Comparison of ENCODE assay signal across 20 cellular contexts in the genomic region with DNA sequence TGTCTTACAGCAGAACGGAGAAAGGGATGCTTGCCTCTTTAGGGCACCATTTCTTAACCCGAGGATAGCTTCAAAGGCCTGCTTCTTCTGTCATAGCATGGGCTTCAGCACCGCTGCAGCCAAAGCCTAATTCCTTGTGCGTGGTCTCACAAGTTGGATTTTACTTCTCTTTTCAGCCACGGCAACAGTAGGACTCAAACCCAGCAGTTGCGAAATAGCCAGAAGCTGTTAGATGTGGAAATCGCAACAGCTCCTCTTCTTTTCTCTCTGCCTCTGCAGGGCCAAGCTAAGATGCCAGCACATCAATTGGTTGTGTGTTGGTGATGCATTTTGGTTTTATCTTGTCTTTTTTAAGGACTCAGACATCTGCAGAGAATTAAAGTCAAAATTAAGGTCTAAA. TPM values are rescaled to one million over a fixed set of nuclear protein-coding genes. Genes with fewer than 3 reads are reported as not detected.
DNase-seq lines count a peak whose midpoint lies in the region; ATAC-seq, FAIRE-seq and TF ChIP-seq lines count a peak whose summit lies in the region.
"Had no signal": no experiment of that assay in that cellular context is flagged by ENCODE, and none has a peak within 500 bp of the region (broad histone marks: within the 10 kb centered on the region; RNA-seq: fewer than 3 reads in every experiment).

No MANE protein-coding gene starts in this region.

- H3K4me1 ChIP-seq in A549: no peaks in the 10 kb centered on the region
- peaks cover 3% of the 10 kb centered on the region; the same call in 1 of the 2 replicates for H3K4me1 ChIP-seq in H9 (ENCODE audit: insufficient read depth, low read length)

- no peak overlapping the region for H3T11ph ChIP-seq in H9 (ENCODE audit: low read length)

- H3K14ac ChIP-seq in H9 (ENCODE audit: insufficient read depth, low read length): no peak overlapping the region

- no peak overlapping the region for H2BK120ac ChIP-seq in H9 (ENCODE audit: low read depth, low read length, poor library complexity, severe bottlenecking)

- no peak overlapping the region for H3K23ac ChIP-seq in H9 (ENCODE audit: insufficient read length, low read depth, low read length)

- CTCF ChIA-PET in A549 (lab: Yijun Ruan, JAX): no interaction called here
- CTCF ChIA-PET in activated CD4-positive, alpha-beta memory T cell treated with anti-CD3 and anti-CD28 coated beads for 36 hours (lab: Charles Lee): no interaction called here

- H2BK20ac ChIP-seq in H9 (ENCODE audit: low read depth, low read length, poor library complexity, severe bottlenecking): no peak overlapping the region

- H3K4me2 ChIP-seq in A549: no peak overlapping the region
- peak overlapping the region; percentile 11 for H3K4me2 ChIP-seq in H9 (ENCODE audit: insufficient read depth, insufficient read length, low read length)

- WGBS in A549 (ENCODE audit: missing lambda C conversion rate): 14% methylated on average over 7 of the region's 7 CpGs
- WGBS in H9 (ENCODE audit: extremely low coverage, insufficient read length, low lambda C conversion rate): no CpG with 5 or more reads among the region's 7 CpGs

- no peak overlapping the region for H2BK5ac ChIP-seq in H9 (ENCODE audit: insufficient read length, low read length)

- no peak overlapping the region for H3K4me3 ChIP-seq in A549
- H3K4me3 ChIP-seq in epithelial cell of esophagus (ENCODE audit: low read length): no peak overlapping the region

- no peak for DNase-seq in A549 (ENCODE audit: low read depth in 1 of 2, low spot score in 1 of 2)
- no peak for DNase-seq in H9
- DNase-seq in OCI-M1 (lab: John Stamatoyannopoulos, UW): peak; percentile 70
- DNase-seq in epithelial cell of esophagus (ENCODE audit: low read depth): peak; percentile 34
- no peak for DNase-seq in NK-92 (lab: John Stamatoyannopoulos, UW; ENCODE audit: unreplicated experiment)
- DNase-seq in activated CD4-positive, alpha-beta memory T cell treated with anti-CD3 and anti-CD28 coated beads for 36 hours: no peak
- DNase-seq: activated CD4-positive, alpha-beta T cell treated with anti-CD3 and anti-CD28 coated beads for 48 hours; activated naive CD8-positive, alpha-beta T cell treated with anti-CD3 and anti-CD28 coated beads, Interleukin-2, amount 50 U/mL, for 24 hours; CD8-positive, alpha-beta T cell; DMS79; KBM-7; NCI-H1417 treated with DMSO at 0.1 percent for 48 hours; NCI-H774; retina; SW 1271 had no signal

- H3K36me3 Mint-ChIP-seq in H9 (ENCODE audit: insufficient read depth in 1 of 3, low read depth in 3 of 3): peaks cover 13 to 18% (median 15%) of the 10 kb centered on the region in 3 experiments
- no peaks in the 10 kb centered on the region for H3K36me3 Mint-ChIP-seq in activated CD4-positive, alpha-beta memory T cell treated with anti-CD3 and anti-CD28 coated beads for 36 hours
- H3K36me3 Mint-ChIP-seq: CD8-positive, alpha-beta T cell had no signal

- TF ChIP-seq RAD21 in A549 (conservative IDR thresholded peaks at IDR 0.05 in 1 of 2, IDR thresholded peaks at IDR 0.05 in 1 of 2): no peak

- H3K4ac ChIP-seq in H9 (ENCODE audit: low read depth, low read length): no peak overlapping the region

- FAIRE-seq in A549 (lab: Jason Lieb, UNC): no peak
- FAIRE-seq: bronchial epithelial cell had no signal

- H4K20me1 ChIP-seq in H9 (ENCODE audit: control insufficient read depth, insufficient read depth, insufficient read length): no peaks in the 10 kb centered on the region

- no peaks in the 10 kb centered on the region for H3K27me3 ChIP-seq in H9 (ENCODE audit: insufficient read depth, low read length)

- no peak for TF ChIP-seq POLR2A in A549 (IDR thresholded peaks at IDR 0.05; ENCODE audit: low read length)

- H3K79me2 ChIP-seq in H9 (ENCODE audit: insufficient read depth, low read length): no peaks in the 10 kb centered on the region; the same call in 1 of the 2 replicates

- H2AFZ ChIP-seq in H9 (ENCODE audit: low read length): no peak overlapping the region

- H2AK5ac ChIP-seq in H9 (ENCODE audit: insufficient read length, low read length): no peak overlapping the region

- H4K5ac ChIP-seq in H9 (ENCODE audit: insufficient read length, low read depth, low read length): no peak overlapping the region

- no peak overlapping the region for H4K8ac ChIP-seq in H9 (replicated peaks; ENCODE audit: insufficient read length, low read depth, low read length)

- no peak overlapping the region for H3K27ac ChIP-seq in A549
- no peak overlapping the region for H3K27ac ChIP-seq in H9 (ENCODE audit: insufficient read length, low read depth, low read length)

- H3K27ac Mint-ChIP-seq in H9: no peak overlapping the region; a peak in 1 of 7 replicates
- H3K27ac Mint-ChIP-seq in activated CD4-positive, alpha-beta memory T cell treated with anti-CD3 and anti-CD28 coated beads for 36 hours: no peak overlapping the region
- H3K27ac Mint-ChIP-seq: activated naive CD8-positive, alpha-beta T cell treated with anti-CD3 and anti-CD28 coated beads, Interleukin-2, amount 50 U/mL, for 24 hours; CD8-positive, alpha-beta T cell had no signal

- ATAC-seq in A549 (no peak), HG02759 (IDR thresholded peaks at IDR 0.05; ENCODE audit: unreplicated experiment) (no peak), GM19328 (IDR thresholded peaks at IDR 0.05; ENCODE audit: unreplicated experiment) (no peak)
- ATAC-seq: activated naive CD8-positive, alpha-beta T cell treated with anti-CD3 and anti-CD28 coated beads, Interleukin-2, amount 50 U/mL, for 24 hours; CD8-positive, alpha-beta T cell; esophagus mucosa had no signal

- H3K4me3 Mint-ChIP-seq in H9: no peak overlapping the region
- no peak overlapping the region for H3K4me3 Mint-ChIP-seq in activated CD4-positive, alpha-beta memory T cell treated with anti-CD3 and anti-CD28 coated beads for 36 hours
- H3K4me3 Mint-ChIP-seq: activated naive CD8-positive, alpha-beta T cell treated with anti-CD3 and anti-CD28 coated beads, Interleukin-2, amount 50 U/mL, for 24 hours; CD8-positive, alpha-beta T cell had no signal

- H4K91ac ChIP-seq in H9 (ENCODE audit: insufficient read length, low read depth, low read length): no peak overlapping the region

- peaks cover 14% of the 10 kb centered on the region for H3K23me2 ChIP-seq in H9 (ENCODE audit: insufficient read length, low read depth, low read length, poor library complexity, severe bottlenecking)

- peaks cover 2% of the 10 kb centered on the region in 2 experiments; a peak in 2 of 5 replicates for H3K9me3 Mint-ChIP-seq in H9
- H3K9me3 Mint-ChIP-seq in activated CD4-positive, alpha-beta memory T cell treated with anti-CD3 and anti-CD28 coated beads for 36 hours: peaks cover 20% of the 10 kb centered on the region

- peaks cover 44 to 50% of the 10 kb centered on the region in 2 experiments for H3K4me1 Mint-ChIP-seq in H9
- no peaks in the 10 kb centered on the region for H3K4me1 Mint-ChIP-seq in activated CD4-positive, alpha-beta memory T cell treated with anti-CD3 and anti-CD28 coated beads for 36 hours (ENCODE audit: low read depth)
- H3K4me1 Mint-ChIP-seq: activated naive CD8-positive, alpha-beta T cell treated with anti-CD3 and anti-CD28 coated beads, Interleukin-2, amount 50 U/mL, for 24 hours had no signal

- no peak for TF ChIP-seq CTCF in A549 (IDR thresholded peaks at IDR 0.05)
- no peak for TF ChIP-seq CTCF in H9 (conservative IDR thresholded peaks at IDR 0.05)
- TF ChIP-seq CTCF in epithelial cell of esophagus (IDR thresholded peaks at IDR 0.05; ENCODE audit: insufficient read depth, low read depth, low read length, missing control alignments): no peak

- H2BK15ac ChIP-seq in H9 (ENCODE audit: low read depth, low read length): no peak overlapping the region

- POLR2A ChIA-PET in A549 (lab: Yijun Ruan, JAX): no interaction called here
- POLR2A ChIA-PET in activated CD4-positive, alpha-beta memory T cell treated with anti-CD3 and anti-CD28 coated beads for 36 hours (lab: Charles Lee): no interaction called here

- H3K56ac ChIP-seq in H9 (ENCODE audit: insufficient read length, low read depth, low read length): no peak overlapping the region

- no peak overlapping the region for H3K18ac ChIP-seq in H9 (ENCODE audit: insufficient read length, low read depth, low read length)

- TF ChIP-seq EP300 in A549 (IDR thresholded peaks at IDR 0.05): no peak

- no peaks in the 10 kb centered on the region for H3K27me3 Mint-ChIP-seq in H9 (ENCODE audit: low read depth)
- H3K27me3 Mint-ChIP-seq in activated CD4-positive, alpha-beta memory T cell treated with anti-CD3 and anti-CD28 coated beads for 36 hours: no peaks in the 10 kb centered on the region

- intact Hi-C loops in activated CD4-positive, alpha-beta memory T cell treated with anti-CD3 and anti-CD28 coated beads for 36 hours (cut with micrococcal nuclease): no loop called here

- no peaks in the 10 kb centered on the region for H3K79me1 ChIP-seq in H9 (ENCODE audit: insufficient read depth, low read depth, low read length, poor library complexity, severe bottlenecking)

- H3K9me3 ChIP-seq in A549 (peaks cover 3% of the 10 kb centered on the region; the same call in 1 of the 3 replicates), H9 (ENCODE audit: control insufficient read depth, low read depth, low read length) (no peaks in the 10 kb centered on the region)

- no peak overlapping the region for H2BK12ac ChIP-seq in H9 (ENCODE audit: insufficient read length, low read depth, low read length)

- H3K9ac ChIP-seq in H9 (ENCODE audit: extremely low read depth, insufficient read length, low read length): no peak overlapping the region

TF ChIP-seq in A549, 52 proteins besides CTCF, POLR2A, EP300 and RAD21:
- TF ChIP-seq TP53 (CRISPR knock-in tag; IDR thresholded peaks at IDR 0.05) (no peak), CEBPB (IDR thresholded peaks at IDR 0.05) (peak; percentile 13 to 34; a peak in 1 of 4 replicates)

RNA-seq across cellular contexts. Expression of a gene that starts 3.1 kb away (rescaled TPM):
- polyA plus RNA-seq in A549 (2011; rRNA removed) (not detected in 2 replicates), A549 (2017; fragmentation: RNase III; extraction: RNeasy Plus Mini Kit Qiagen cat#74134 plus additional on column Dnase treatment) (not detected in 3 replicates)
- polyA plus RNA-seq in A549 (2012; cell fraction: cytosol; rRNA removed): not detected in 2 replicates
- not detected in 2 replicates for polyA plus RNA-seq in A549 (2012; cell fraction: nucleus; rRNA removed)
- not detected in 2 replicates for polyA minus RNA-seq in A549 (2011; rRNA and poly(A)+ RNA removed)
- total RNA-seq in H9 (2021): 19.2 and 21.9 TPM in 2 replicates
- total RNA-seq in activated CD4-positive, alpha-beta memory T cell treated with anti-CD3 and anti-CD28 coated beads for 36 hours: not detected
- total RNA-seq: CD8-positive, alpha-beta T cell; glomerular endothelial cell had no signal

Comparison
In these comparisons a context has a peak if more than half of its experiments do, and no peak if none do; other contexts are left out.
1. DNase-seq: peak in OCI-M1 (single experiment) and epithelial cell of esophagus (single experiment); none in A549 (0 of 2), H9 (single experiment), NK-92 (single experiment) and activated CD4-positive, alpha-beta memory T cell treated with anti-CD3 and anti-CD28 coated beads for 36 hours (single experiment).
2. RNA of a gene that starts 3.1 kb away (total RNA-seq): 19.2 to 21.9 TPM in H9; not detected in activated CD4-positive, alpha-beta memory T cell treated with anti-CD3 and anti-CD28 coated beads for 36 hours; every median in the first group is over 10 times any median in the second.